In the genomic region with DNA sequence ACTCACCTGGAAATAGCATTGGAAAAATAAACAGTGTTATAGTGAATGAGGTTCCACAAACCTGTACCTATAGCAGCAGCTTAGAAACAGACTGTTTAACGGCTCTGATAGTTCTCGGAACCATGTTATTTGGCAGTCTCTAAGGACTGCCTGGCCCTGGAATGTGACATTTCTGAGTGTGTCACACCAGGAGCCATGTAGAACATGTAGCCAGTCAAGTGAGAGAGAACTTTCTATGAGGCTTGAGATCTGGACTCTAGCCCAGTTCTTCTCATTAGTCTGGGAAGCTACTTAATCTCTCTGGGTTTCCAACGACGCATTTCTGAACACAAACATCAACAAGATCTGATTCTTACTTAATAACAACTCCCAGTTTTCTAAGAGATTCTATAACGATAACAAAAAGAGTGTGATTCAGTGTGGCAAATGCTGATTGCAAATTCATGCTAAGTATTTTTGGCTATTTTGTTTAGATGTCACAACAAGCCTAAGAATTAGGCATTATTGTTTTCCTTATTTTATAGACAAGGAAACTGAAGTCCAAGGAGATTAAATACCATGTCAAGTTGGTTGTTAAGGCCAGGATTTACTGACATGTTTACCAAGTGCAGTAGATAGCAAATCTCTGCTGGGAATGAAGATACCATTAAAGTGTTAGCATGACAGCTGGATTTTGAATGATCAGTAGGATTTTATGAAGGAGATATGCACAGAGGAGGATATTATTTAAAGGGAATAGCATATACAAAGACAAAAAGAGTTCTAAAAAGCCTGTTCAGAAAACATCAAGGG, we compare ENCODE assay signal across 8 cellular contexts. TPM values are rescaled to one million over a fixed set of nuclear protein-coding genes. Genes with fewer than 3 reads are reported as not detected.
DNase-seq lines count a peak whose midpoint lies in the region; ATAC-seq and TF ChIP-seq lines count a peak whose summit lies in the region.

No MANE protein-coding gene starts in this region.

- H3K36me3 Mint-ChIP-seq in activated CD4-positive, alpha-beta T cell treated with anti-CD3 and anti-CD28 coated beads, Interleukin-2, amount 10 ng/mL, durations not matched to agents 24 days and 14 days (ENCODE audit: low read depth), result peaks cover 17% of the 10 kb centered on the region
- H3K36me3 Mint-ChIP-seq in GM23338 (ENCODE audit: low read depth), result no peaks in the 10 kb centered on the region

- H3K27ac Mint-ChIP-seq in activated CD4-positive, alpha-beta T cell treated with anti-CD3 and anti-CD28 coated beads, Interleukin-2, amount 10 ng/mL, durations not matched to agents 24 days and 14 days, result peak overlapping the region; percentile 86
- H3K27ac Mint-ChIP-seq in GM23338, result no peak overlapping the region

- peak overlapping the region in 3 of 5 donors; percentile 6 to 54 (median 31) for H3K27ac ChIP-seq in adrenal gland
- H3K27ac ChIP-seq in thyroid gland, result peak overlapping the region; percentile 58 to 82 (median 63)
- no peak overlapping the region for H3K27ac ChIP-seq in GM23338 (ENCODE audit: low read depth)

- TF ChIP-seq POLR2A in adrenal gland (IDR thresholded peaks at IDR 0.05), result peak in 1 of 2 donors; percentile 8
- TF ChIP-seq POLR2A in thyroid gland (IDR thresholded peaks at IDR 0.05), result no peak

- no peaks in the 10 kb centered on the region for H3K79me2 ChIP-seq in GM23338 (replicated peaks; ENCODE audit: insufficient read depth)

- no peaks in the 10 kb centered on the region for H3K9me2 ChIP-seq in GM23338 (ENCODE audit: insufficient read depth)

- H3F3A ChIP-seq in GM23338 (replicated peaks; ENCODE audit: low read depth), result no peaks in the 10 kb centered on the region

- no peaks in the 10 kb centered on the region for H3K36me3 ChIP-seq in adrenal gland (replicated peaks in 1 of 2)
- H3K36me3 ChIP-seq in thyroid gland, result no peaks in the 10 kb centered on the region
- no peaks in the 10 kb centered on the region for H3K36me3 ChIP-seq in GM23338 (ENCODE audit: insufficient read depth)

- H3K4me2 ChIP-seq in GM23338, result no peak overlapping the region

- H3K27me3 Mint-ChIP-seq in activated CD4-positive, alpha-beta T cell treated with anti-CD3 and anti-CD28 coated beads, Interleukin-2, amount 10 ng/mL, durations not matched to agents 24 days and 14 days, result no peaks in the 10 kb centered on the region
- no peaks in the 10 kb centered on the region for H3K27me3 Mint-ChIP-seq in GM23338 (ENCODE audit: insufficient read depth, low read depth, poor library complexity)

- peaks cover 63% of the 10 kb centered on the region for H3K4me1 Mint-ChIP-seq in activated CD4-positive, alpha-beta T cell treated with anti-CD3 and anti-CD28 coated beads, Interleukin-2, amount 10 ng/mL, durations not matched to agents 24 days and 14 days
- no peaks in the 10 kb centered on the region; the same call in 2 of the 3 replicates for H3K4me1 Mint-ChIP-seq in GM23338

- H3K9me3 Mint-ChIP-seq in activated CD4-positive, alpha-beta T cell treated with anti-CD3 and anti-CD28 coated beads, Interleukin-2, amount 10 ng/mL, durations not matched to agents 24 days and 14 days, result no peaks in the 10 kb centered on the region
- H3K9me3 Mint-ChIP-seq in GM23338, result no peaks in the 10 kb centered on the region

- TF ChIP-seq CTCF in adrenal gland (IDR thresholded peaks at IDR 0.05) (no peak), thyroid gland (IDR thresholded peaks at IDR 0.05) (no peak), GM23338 (conservative IDR thresholded peaks at IDR 0.05; ENCODE audit: low read depth in 2 of 2) (no peak)

- peaks cover 0 to 24% of the 10 kb centered on the region in 2 donors for H3K4me1 ChIP-seq in adrenal gland (replicated peaks in 1 of 2)
- peaks cover 5 to 40% of the 10 kb centered on the region in 2 donors for H3K4me1 ChIP-seq in thyroid gland
- no peaks in the 10 kb centered on the region for H3K4me1 ChIP-seq in GM23338 (ENCODE audit: insufficient read depth)

- H4K20me1 ChIP-seq in GM23338 (replicated peaks; ENCODE audit: insufficient read depth), result no peaks in the 10 kb centered on the region

- ATAC-seq in GM23338 (no peak), HG02973 (IDR thresholded peaks at IDR 0.05; ENCODE audit: unreplicated experiment) (no peak)

- H3K27me3 ChIP-seq in adrenal gland, result no peaks in the 10 kb centered on the region
- H3K27me3 ChIP-seq in thyroid gland, result no peaks in the 10 kb centered on the region
- no peaks in the 10 kb centered on the region for H3K27me3 ChIP-seq in GM23338 (ENCODE audit: insufficient read depth)

- WGBS in adrenal gland, 4 donors, result 48 to 66% (median 52%) methylated on average over 5 of the region's 5 CpGs
- 16 to 29% methylated on average over 5 of the region's 5 CpGs for WGBS in thyroid gland, 2 donors

- no peaks in the 10 kb centered on the region for H3K9me3 ChIP-seq in adrenal gland (replicated peaks in 1 of 3)
- no peaks in the 10 kb centered on the region for H3K9me3 ChIP-seq in thyroid gland

- H2AFZ ChIP-seq in GM23338, result no peak overlapping the region

- peak overlapping the region; percentile 47 for H3K4me3 Mint-ChIP-seq in activated CD4-positive, alpha-beta T cell treated with anti-CD3 and anti-CD28 coated beads, Interleukin-2, amount 10 ng/mL, durations not matched to agents 24 days and 14 days
- no peak overlapping the region for H3K4me3 Mint-ChIP-seq in GM23338

- intact Hi-C loops in activated CD4-positive, alpha-beta T cell treated with anti-CD3 and anti-CD28 coated beads, Interleukin-2, amount 10 ng/mL, durations not matched to agents 24 days and 14 days (cut with micrococcal nuclease), result loop anchor here (5.0 to 10.0 kb wide), 3 partner anchors 212 to 669 kb away; a partner anchor contains a TSS
- intact Hi-C loops in adrenal gland (cut with DNase I) (no loop called here), thyroid gland (cut with DNase I) (no loop called here)

- H3K4me3 ChIP-seq in adrenal gland, result no peak overlapping the region
- no peak overlapping the region for H3K4me3 ChIP-seq in thyroid gland (replicated peaks in 1 of 3)
- H3K4me3 ChIP-seq in GM23338, result no peak overlapping the region

- no peak for DNase-seq in activated CD4-positive, alpha-beta T cell treated with anti-CD3 and anti-CD28 coated beads, Interleukin-2, amount 10 ng/mL, durations not matched to agents 24 days and 14 days
- no peak for DNase-seq in activated CD4-positive, alpha-beta T cell treated with anti-CD3 and anti-CD28 coated beads, Interleukin-2, amount 50 U/mL, for 1 hour
- DNase-seq in adrenal gland (peak in 4 of 7 donors; percentile 17 to 62 (median 29)), kidney glomerular epithelial cell (lab: John Stamatoyannopoulos, UW) (peak; percentile 69), thyroid gland (peak; percentile 68 to 70), NCI-H69 (lab: John Stamatoyannopoulos, UW) (no peak), GM23338 (ENCODE audit: low spot score) (no peak)

TF ChIP-seq in GM23338, 12 proteins besides CTCF, POLR2A, EP300 and RAD21 (continues in another document):
- TF ChIP-seq NANOG (IDR thresholded peaks at IDR 0.05; ENCODE audit: borderline replicate concordance) (no peak), EZH2phosphoT487 (IDR thresholded peaks at IDR 0.05; ENCODE audit: unreplicated experiment) (no peak), CREB1 (CRISPR knock-in tag; IDR thresholded peaks at IDR 0.05; ENCODE audit: low read depth) (no peak), POLR2AphosphoS5 (IDR thresholded peaks at IDR 0.05; ENCODE audit: low read depth) (no peak)
- TF ChIP-seq, protein P1, sequence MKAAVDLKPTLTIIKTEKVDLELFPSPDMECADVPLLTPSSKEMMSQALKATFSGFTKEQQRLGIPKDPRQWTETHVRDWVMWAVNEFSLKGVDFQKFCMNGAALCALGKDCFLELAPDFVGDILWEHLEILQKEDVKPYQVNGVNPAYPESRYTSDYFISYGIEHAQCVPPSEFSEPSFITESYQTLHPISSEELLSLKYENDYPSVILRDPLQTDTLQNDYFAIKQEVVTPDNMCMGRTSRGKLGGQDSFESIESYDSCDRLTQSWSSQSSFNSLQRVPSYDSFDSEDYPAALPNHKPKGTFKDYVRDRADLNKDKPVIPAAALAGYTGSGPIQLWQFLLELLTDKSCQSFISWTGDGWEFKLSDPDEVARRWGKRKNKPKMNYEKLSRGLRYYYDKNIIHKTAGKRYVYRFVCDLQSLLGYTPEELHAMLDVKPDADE (IDR thresholded peaks at IDR 0.05), result no peak

RNA-seq across cellular contexts. Expression of a gene that starts 47.2 kb away (rescaled TPM):
- total RNA-seq in activated CD4-positive, alpha-beta T cell treated with anti-CD3 and anti-CD28 coated beads, Interleukin-2, amount 10 ng/mL, durations not matched to agents 24 days and 14 days, result 40.0 and 41.3 TPM in 2 replicates
- 10 to 100 TPM in 4 of 8 donors, 1 to 10 TPM in 3, under 1 TPM in 1; 0.60 to 16.1 (median 9.9) TPM for total RNA-seq in adrenal gland
- 1 to 10 TPM; 3.6 to 5.5 (median 4.8) TPM for polyA plus RNA-seq in adrenal gland
- 1 to 10 TPM; 1.5 to 4.3 (median 2.2) TPM for total RNA-seq in thyroid gland
- 0.14 TPM in 1 of 2 replicates, not detected in the other for total RNA-seq in GM23338 (2014; rRNA removed; shearing (Covaris generic))
- 0.07 and 0.16 TPM in 2 replicates for polyA plus RNA-seq in GM23338 (2016; fragmentation: Nextera tagmentation; extraction: Ambion mirVana)

Comparison
In these comparisons a context has a peak if more than half of its experiments do, and no peak if none do; other contexts are left out.
1. DNase-seq: peak in adrenal gland (4 of 7), kidney glomerular epithelial cell (single experiment) and thyroid gland (2 of 2); none in activated CD4-positive, alpha-beta T cell treated with anti-CD3 and anti-CD28 coated beads, Interleukin-2, amount 10 ng/mL, durations not matched to agents 24 days and 14 days (single experiment), activated CD4-positive, alpha-beta T cell treated with anti-CD3 and anti-CD28 coated beads, Interleukin-2, amount 50 U/mL, for 1 hour (single experiment), NCI-H69 (single experiment) and GM23338 (single experiment).